In genomic region chr3:66405701-66406091, GRCh38 we compare ENCODE assay signal across 13 cellular contexts.
DNase-seq lines count a peak whose midpoint lies in the region; ATAC-seq and TF ChIP-seq lines count a peak whose summit lies in the region.
"Had no signal": no experiment of that assay in that cellular context is flagged by ENCODE, and none has a peak within 500 bp of the region (broad histone marks: within the 10 kb centered on the region; RNA-seq: fewer than 3 reads in every experiment).

No MANE protein-coding gene starts in this region.

- H3K36me3 ChIP-seq in mucosa of descending colon (ENCODE audit: low read depth) (no peaks in the 10 kb centered on the region), aorta (ENCODE audit: control insufficient read depth in 1 of 2, insufficient read depth in 2 of 2, low read length in 1 of 2) (peaks cover 0 to 2% of the 10 kb centered on the region in 2 donors)

- TF ChIP-seq CTCF in mucosa of descending colon (IDR thresholded peaks at IDR 0.05), result no peak

- H3K4me1 ChIP-seq in mucosa of descending colon (ENCODE audit: low read depth) (peaks cover 9% of the 10 kb centered on the region), aorta (ENCODE audit: control insufficient read depth in 1 of 2, insufficient read depth in 2 of 2, low read length in 2 of 2) (peaks cover 0 to 4% of the 10 kb centered on the region in 2 donors)
- H3K4me1 ChIP-seq: A549 had no signal

- H3K4me3 ChIP-seq in mucosa of descending colon, result no peak overlapping the region
- no peak overlapping the region for H3K4me3 ChIP-seq in aorta (ENCODE audit: low read length in 2 of 2)
- H3K4me3 ChIP-seq: A549, upper lobe of left lung had no signal

- H3K9me3 ChIP-seq in mucosa of descending colon, result no peaks in the 10 kb centered on the region
- no peaks in the 10 kb centered on the region for H3K9me3 ChIP-seq in aorta (ENCODE audit: control insufficient read depth, low read length)
- H3K9me3 ChIP-seq: A549, upper lobe of left lung had no signal

- intact Hi-C loops in cardiac septum (cut with DNase I) (loop anchor here (2.0 to 10.0 kb wide), 6 partner anchors 37 to 411 kb away; partner anchors contain the start of gene LRIG1), Right ventricle myocardium inferior (cut with DNase I) (loop anchor here (2.0 to 10.0 kb wide), 3 partner anchors 47 to 411 kb away; no protein-coding TSS in a partner anchor), mucosa of descending colon (cut with DNase I, micrococcal nuclease) (no loop called here), aorta (cut with DNase I) (loop anchor here (2.0 to 10.0 kb wide), 8 partner anchors 37 to 412 kb away; partner anchors contain the start of gene LRIG1 (in 1 of the 2))

- 7 to 12% methylated on average over 11 of the region's 11 CpGs for WGBS in aorta, 2 donors

- ATAC-seq in Right ventricle myocardium inferior (no peak), mucosa of descending colon (peak; percentile 5), aorta (ENCODE audit: low FRiP score) (peak; percentile 50)
- ATAC-seq: A549 had no signal

- peak overlapping the region; percentile 54 to 90 for H3K27ac ChIP-seq in aorta (ENCODE audit: low read depth in 1 of 2, low read length in 2 of 2)
- H3K27ac ChIP-seq: A549, epithelial cell of prostate, upper lobe of left lung had no signal

- DNase-seq in cardiac septum (ENCODE audit: low spot score) (peak; percentile 62), Right ventricle myocardium inferior (ENCODE audit: missing footprints) (no peak), dermis blood vessel endothelial cell (peak; percentile 27), mucosa of descending colon (no peak), aorta (peak; percentile 84 to 88), SIG-M5 (lab: John Stamatoyannopoulos, UW) (no peak), NCI-H748 treated with DMSO at 0.1 percent for 48 hours (lab: John Stamatoyannopoulos, UW) (no peak)
- DNase-seq in activated naive CD4-positive, alpha-beta T cell treated with Interleukin-2 at 50 U/mL for 16 hours, result no peak
- DNase-seq: NCI-H526 treated with DMSO at 0.1 percent for 48 hours; stimulated activated CD4-positive, alpha-beta T cell treated with anti-CD3 and anti-CD28 coated beads, Interleukin-1b, Interleukin-23, amount 100 ng/mL, for 48 hours had no signal

- H3K27me3 ChIP-seq in aorta (ENCODE audit: control insufficient read depth in 1 of 2, insufficient read depth in 2 of 2, low read length in 1 of 2), result no peaks in the 10 kb centered on the region
- H3K27me3 ChIP-seq: upper lobe of left lung had no signal

Comparison
In these comparisons a context has a peak if more than half of its experiments do, and no peak if none do; other contexts are left out.
1. DNase-seq: peak in cardiac septum (single experiment), dermis blood vessel endothelial cell (single experiment) and aorta (2 of 2); none in Right ventricle myocardium inferior (single experiment), mucosa of descending colon (0 of 3), activated naive CD4-positive, alpha-beta T cell treated with Interleukin-2 at 50 U/mL for 16 hours (single experiment), SIG-M5 (single experiment) and NCI-H748 treated with DMSO at 0.1 percent for 48 hours (single experiment).
2. intact Hi-C loops: an anchor here in cardiac septum (2.0 to 10.0 kb wide), Right ventricle myocardium inferior (2.0 to 10.0 kb wide) and aorta (2.0 to 10.0 kb wide); none called in mucosa of descending colon.